Comparison of ENCODE assay signal across 18 cellular contexts in the genomic region with DNA sequence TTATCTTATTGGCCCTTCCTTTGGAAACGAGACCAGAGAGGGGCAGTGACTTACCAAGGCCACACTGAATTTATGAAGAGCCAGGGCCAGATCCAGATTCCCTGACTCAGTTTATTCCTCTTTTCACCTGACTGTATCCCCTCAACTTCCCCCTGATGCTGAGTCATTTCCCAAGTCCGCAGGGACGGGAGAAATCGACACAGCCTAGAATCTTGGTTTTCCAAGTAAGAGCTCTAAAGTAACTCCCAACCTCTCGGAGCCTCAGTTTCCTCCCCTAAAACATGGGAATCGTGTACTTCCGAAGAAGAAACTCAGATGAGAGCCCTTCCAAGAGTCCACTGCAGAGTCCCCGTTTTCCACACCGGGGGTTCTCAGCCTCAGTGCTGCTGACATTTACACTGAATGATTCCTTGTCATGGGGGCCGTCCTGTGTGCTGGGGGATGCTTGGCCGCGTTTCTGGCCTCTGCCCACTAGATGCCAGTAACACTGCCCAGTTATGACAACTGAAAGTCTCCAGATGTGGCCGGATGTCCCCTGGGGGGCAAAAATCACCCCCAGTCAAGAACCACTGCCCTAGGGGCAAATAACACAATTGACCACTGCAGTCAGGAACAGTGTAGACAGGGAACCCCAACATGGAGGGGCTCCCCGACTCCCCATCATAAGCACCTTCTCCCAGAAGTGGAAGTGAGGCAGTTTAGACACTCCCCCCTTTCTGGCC. TPM values are rescaled to one million over a fixed set of nuclear protein-coding genes. Genes with fewer than 3 reads are reported as not detected.
DNase-seq lines count a peak whose midpoint lies in the region; ATAC-seq, FAIRE-seq and TF ChIP-seq lines count a peak whose summit lies in the region.
"Had no signal": no experiment of that assay in that cellular context is flagged by ENCODE, and none has a peak within 500 bp of the region (broad histone marks: within the 10 kb centered on the region; RNA-seq: fewer than 3 reads in every experiment).

No MANE protein-coding gene starts in this region.

- POLR2A ChIA-PET in Panc1 (lab: Charles Lee) (no interaction called here), H1 (lab: Charles Lee; ENCODE audit: partially characterized antibody) (interaction anchor here (1.2 to 5.0 kb wide), 4 partner anchors 12 to 70 kb away, joined by 3 to 33 read pairs (median 8); a partner anchor contains a TSS)

- H2AFZ ChIP-seq in H1 (ENCODE audit: low read length), result no peak overlapping the region
- H2AFZ ChIP-seq in osteoblast (ENCODE audit: low read length), result no peak overlapping the region
- H2AFZ ChIP-seq: parathyroid adenoma had no signal

- peaks cover 4 to 14% of the 10 kb centered on the region in 2 experiments for H4K20me1 ChIP-seq in H1 (replicated peaks in 1 of 2; ENCODE audit: control insufficient read depth in 1 of 2, insufficient read depth in 2 of 2, low read length in 2 of 2)
- H4K20me1 ChIP-seq in osteoblast (ENCODE audit: insufficient read depth, low read length), result peaks cover 3% of the 10 kb centered on the region

- no peak overlapping the region for H4K91ac ChIP-seq in H1 (replicated peaks; ENCODE audit: insufficient read length, low read length)

- TF ChIP-seq RAD21 in H1 (IDR thresholded peaks at IDR 0.05 in 1 of 2, conservative IDR thresholded peaks at IDR 0.05 in 1 of 2; ENCODE audit: low read depth in 2 of 2, low read length in 2 of 2), result peak; percentile 20 to 38; a peak in 3 of 4 replicates

- in situ Hi-C loops in Panc1 (cut with HindIII; ENCODE audit: low pct_unique_long_range_greater_than_20kb, low sequenced_read_pairs), result no loop called here

- no peak overlapping the region for H3K14ac ChIP-seq in H1 (ENCODE audit: insufficient read length)

- H3K9me3 Mint-ChIP-seq in Calu3 (ENCODE audit: low read depth, unreplicated experiment), result no peaks in the 10 kb centered on the region
- H3K9me3 Mint-ChIP-seq in effector memory CD8-positive, alpha-beta T cell, result no peaks in the 10 kb centered on the region
- H3K9me3 Mint-ChIP-seq: activated T-helper 2 cell treated with anti-CD3 and anti-CD28 coated beads, Interferon-gamma antibody, Interleukin-2, Interleukin-4, amounts not matched to agents 10 μg/mL and 5 μg/mL and 100 μg/mL, durations not matched to agents 14 hours and 24 hours and 36 hours had no signal

- no peak for FAIRE-seq in H1 (lab: Jason Lieb, UNC)

- H3K9me3 ChIP-seq in Panc1 (ENCODE audit: control insufficient read depth, insufficient read depth, low read depth, low read length) (no peaks in the 10 kb centered on the region), H1 (ENCODE audit: insufficient read depth in 2 of 2, low read depth in 1 of 2, low read length in 1 of 2) (no peaks in the 10 kb centered on the region), osteoblast (ENCODE audit: low read depth, low read length) (no peaks in the 10 kb centered on the region)
- H3K9me3 ChIP-seq: esophagus squamous epithelium, MG63 had no signal

- H4K5ac ChIP-seq in H1 (ENCODE audit: insufficient read length, low read depth, low read length), result no peak overlapping the region

- H2BK12ac ChIP-seq in H1 (ENCODE audit: low read depth, low read length), result no peak overlapping the region

- no peak overlapping the region for H3K4me2 ChIP-seq in H1 (ENCODE audit: insufficient read depth in 1 of 2, low read depth in 2 of 2, low read length in 2 of 2)
- no peak overlapping the region for H3K4me2 ChIP-seq in osteoblast (ENCODE audit: insufficient read depth, low read length)

- no peak overlapping the region for H3K9ac ChIP-seq in H1 (replicated peaks in 1 of 4; ENCODE audit: extremely low read depth in 1 of 4, low read depth in 3 of 4, low read length in 3 of 4)
- H3K9ac ChIP-seq: parathyroid adenoma had no signal

- intact Hi-C loops in Calu3 (cut with micrococcal nuclease; ENCODE audit: unreplicated experiment), result no loop called here
- intact Hi-C loops in Panc1 (cut with micrococcal nuclease; ENCODE audit: unreplicated experiment), result no loop called here

- H2BK20ac ChIP-seq in H1 (ENCODE audit: low read length), result no peak overlapping the region

- H3K79me2 ChIP-seq in H1 (ENCODE audit: control insufficient read depth in 1 of 2, insufficient read depth in 2 of 2, low read length in 2 of 2) (no peaks in the 10 kb centered on the region), osteoblast (ENCODE audit: insufficient read depth, low read length) (no peaks in the 10 kb centered on the region)
- H3K79me2 ChIP-seq: parathyroid adenoma had no signal

- H3K4me3 ChIP-seq in Panc1 (ENCODE audit: low read depth in 2 of 2, low read length in 2 of 2), result no peak overlapping the region
- no peak overlapping the region for H3K4me3 ChIP-seq in H1 (ENCODE audit: extremely low read depth in 1 of 4, insufficient read depth in 2 of 4, low read depth in 3 of 4, low read length in 4 of 4)
- no peak overlapping the region for H3K4me3 ChIP-seq in osteoblast (ENCODE audit: insufficient read depth, low read length)
- H3K4me3 ChIP-seq: esophagus squamous epithelium, MG63 had no signal

- no peak overlapping the region for H3K4me3 Mint-ChIP-seq in Calu3 (ENCODE audit: low read depth, unreplicated experiment)
- H3K4me3 Mint-ChIP-seq in effector memory CD8-positive, alpha-beta T cell, result no peak overlapping the region

- H3K36me3 ChIP-seq in Panc1 (ENCODE audit: control insufficient read depth, insufficient read depth, low read length), result no peaks in the 10 kb centered on the region
- H3K36me3 ChIP-seq in H1 (ENCODE audit: control insufficient read depth in 2 of 4, insufficient read depth in 4 of 4, low read length in 3 of 4), result peaks cover 0 to 36% (median 11%) of the 10 kb centered on the region in 4 experiments; a peak in 7 of 8 replicates
- peaks cover 16% of the 10 kb centered on the region for H3K36me3 ChIP-seq in osteoblast (ENCODE audit: insufficient read depth, low read length)

- no peak for TF ChIP-seq POLR2A in H1 (IDR thresholded peaks at IDR 0.05; ENCODE audit: control extremely low read depth in 1 of 2, low read depth in 2 of 2, low read length in 2 of 2)

- no peak for TF ChIP-seq EP300 in H1 (IDR thresholded peaks at IDR 0.05; ENCODE audit: borderline replicate concordance in 1 of 2, low read depth in 2 of 2, low read length in 2 of 2)

- peaks cover 46% of the 10 kb centered on the region for H3K4me1 Mint-ChIP-seq in Calu3 (ENCODE audit: low read depth, unreplicated experiment)
- H3K4me1 Mint-ChIP-seq in effector memory CD8-positive, alpha-beta T cell (ENCODE audit: low read depth in 2 of 2), result no peaks in the 10 kb centered on the region

- TF ChIP-seq CTCF in Calu3 (IDR thresholded peaks at IDR 0.05; ENCODE audit: unreplicated experiment) (no peak), Panc1 (IDR thresholded peaks at IDR 0.05) (no peak; the same call in 1 of the 2 replicates), H1 (IDR thresholded peaks at IDR 0.05; ENCODE audit: control extremely low read depth in 1 of 3, insufficient read depth in 1 of 3, low read depth in 1 of 3, low read length in 3 of 3) (peak; percentile 34 to 46 (median 44); a peak in 3 of 4 replicates), osteoblast (IDR thresholded peaks at IDR 0.05; ENCODE audit: extremely low read depth, low read depth, low read length) (no peak)

- no peak overlapping the region for H2BK5ac ChIP-seq in H1 (ENCODE audit: low read depth, low read length)

- H3K4ac ChIP-seq in H1 (replicated peaks; ENCODE audit: insufficient read length, low read depth, low read length), result no peak overlapping the region

- H3K23ac ChIP-seq in H1 (ENCODE audit: insufficient read length), result no peak overlapping the region

- no peak overlapping the region for H3K18ac ChIP-seq in H1 (ENCODE audit: extremely low read depth, low read length)

- CTCF ChIA-PET in Calu3 (lab: Charles Lee), result interaction anchor here (1.0 to 4.5 kb wide), 2 partner anchors 9 to 14 kb away, joined by 3 to 46 read pairs; no protein-coding TSS in a partner anchor
- CTCF ChIA-PET in Panc1 (lab: Charles Lee), result interaction anchor here (0.9 kb wide), 1 partner anchor 90 kb away, joined by 3 read pairs; no protein-coding TSS in a partner anchor
- CTCF ChIA-PET in H1 (lab: Charles Lee; ENCODE audit: partially characterized antibody), result interaction anchor here (0.6 to 5.7 kb wide), 18 partner anchors 9 to 322 kb away, joined by 3 to 56 read pairs (median 4); a partner anchor contains a TSS

- H3K27me3 ChIP-seq in Panc1 (ENCODE audit: control insufficient read depth, insufficient read depth, low read length) (no peaks in the 10 kb centered on the region), H1 (replicated peaks in 1 of 4; ENCODE audit: control insufficient read depth in 3 of 4, extremely low read depth in 1 of 4, insufficient read depth in 3 of 4, low read length in 3 of 4) (no peaks in the 10 kb centered on the region), osteoblast (ENCODE audit: insufficient read depth, low read length) (peaks cover 3% of the 10 kb centered on the region)
- H3K27me3 ChIP-seq: esophagus squamous epithelium, MG63 had no signal

- no peaks in the 10 kb centered on the region for H3K23me2 ChIP-seq in H1 (ENCODE audit: low read depth, low read length)

- H3K27me3 Mint-ChIP-seq in Calu3 (ENCODE audit: unreplicated experiment), result no peaks in the 10 kb centered on the region
- H3K27me3 Mint-ChIP-seq in effector memory CD8-positive, alpha-beta T cell, result peaks cover 11% of the 10 kb centered on the region in 2 donors

- H4K8ac ChIP-seq in H1 (ENCODE audit: extremely low read depth, insufficient read depth, low read length), result no peak overlapping the region

- BruUV-seq in Calu3 (replicated peaks; lab: Mats Ljungman, UMichigan) (no TSS peak), Panc1 (replicated peaks; lab: Mats Ljungman, UMichigan) (no TSS peak)

- H3K36me3 Mint-ChIP-seq in Calu3 (ENCODE audit: insufficient read depth, unreplicated experiment), result peaks cover 56% of the 10 kb centered on the region
- no peaks in the 10 kb centered on the region for H3K36me3 Mint-ChIP-seq in effector memory CD8-positive, alpha-beta T cell (ENCODE audit: insufficient read depth)

- DNase-seq in Calu3 (no peak), Panc1 (ENCODE audit: low read depth, low spot score) (no peak), H1 (ENCODE audit: low read depth in 1 of 2, low spot score in 2 of 2) (peak in 1 of 2 experiments; percentile 56), osteoblast (ENCODE audit: insufficient read length, low spot score, missing footprints) (peak; percentile 60), UCSD-AML1 (lab: John Stamatoyannopoulos, UW; ENCODE audit: unreplicated experiment) (no peak), 8988T (no peak), A172 (ENCODE audit: low spot score) (no peak)
- DNase-seq in effector memory CD8-positive, alpha-beta T cell, result no peak
- DNase-seq: esophagus squamous epithelium; GF-D8; MG63; NCI-H187 treated with DMSO at 0.1 percent for 48 hours; SHP77 treated with DMSO at 0.1 percent for 48 hours; stimulated activated CD4-positive, alpha-beta T cell treated with anti-CD3 and anti-CD28 coated beads, Interleukin-2, amount 100 ng/mL, for 48 hours; T-helper 2 cell had no signal

- 83% methylated on average over 14 of the region's 14 CpGs; no CpG with 5 or more reads in 1 of the 2 experiments for WGBS in H1 (ENCODE audit: extremely low coverage in 1 of 2, insufficient coverage in 1 of 2, insufficient read length in 1 of 2, insufficient replicate concordance in 2 of 2, low coverage in 1 of 2, low lambda C conversion rate in 2 of 2, missing lambda C conversion rate in 1 of 2), 2 experiments

- no peak overlapping the region for H2BK120ac ChIP-seq in H1 (replicated peaks; ENCODE audit: low read depth, low read length)

- H2AK5ac ChIP-seq in H1 (ENCODE audit: low read depth, low read length), result no peak overlapping the region

- ATAC-seq in Panc1, result peak; percentile 52; the same call in 1 of the 2 replicates
- no peak for ATAC-seq in effector memory CD8-positive, alpha-beta T cell (replicated peaks)
- ATAC-seq: activated CD4-positive, CD25-positive, alpha-beta regulatory T cell treated with anti-CD3 and anti-CD28 coated beads, Interleukin-2, amount 50 U/mL, for 24 hours had no signal

- H3K79me1 ChIP-seq in H1 (ENCODE audit: low read depth, low read length), result no peaks in the 10 kb centered on the region

- H3K4me1 ChIP-seq in Panc1 (ENCODE audit: control insufficient read depth, insufficient read depth, low read length) (peaks cover 4% of the 10 kb centered on the region; the same call in 1 of the 2 replicates), H1 (replicated peaks in 1 of 4; ENCODE audit: control insufficient read depth in 3 of 4, insufficient read depth in 4 of 4, low read length in 3 of 4) (peaks cover 0 to 11% (median 6%) of the 10 kb centered on the region in 4 experiments; a peak in 5 of 7 replicates), osteoblast (ENCODE audit: insufficient read depth, low read length) (peaks cover 7% of the 10 kb centered on the region)
- H3K4me1 ChIP-seq: parathyroid adenoma had no signal

- H3K27ac ChIP-seq in Panc1 (ENCODE audit: low read length) (no peak overlapping the region), H1 (ENCODE audit: low read depth, low read length) (no peak overlapping the region), osteoblast (ENCODE audit: low read depth, low read length) (no peak overlapping the region)
- H3K27ac ChIP-seq: parathyroid adenoma had no signal

- no peak overlapping the region for H3K56ac ChIP-seq in H1 (replicated peaks; ENCODE audit: insufficient read length, low read depth, low read length)

- H3K27ac Mint-ChIP-seq in Calu3 (ENCODE audit: unreplicated experiment), result peak overlapping the region; percentile 100
- no peak overlapping the region for H3K27ac Mint-ChIP-seq in effector memory CD8-positive, alpha-beta T cell
- H3K27ac Mint-ChIP-seq: activated T-helper 2 cell treated with anti-CD3 and anti-CD28 coated beads, Interferon-gamma antibody, Interleukin-2, Interleukin-4, amounts not matched to agents 10 μg/mL and 5 μg/mL and 100 μg/mL, durations not matched to agents 14 hours and 24 hours and 36 hours had no signal

- H2BK15ac ChIP-seq in H1 (ENCODE audit: low read length), result no peak overlapping the region

RNA-seq across cellular contexts. Expression of a gene that starts 11.2 kb away (rescaled TPM):
- 60.8 and 73.0 TPM in 2 replicates for total RNA-seq in Calu3 (2022)
- total RNA-seq in Panc1 (2021; ENCODE audit: unreplicated experiment), result 31.4 TPM
- polyA plus RNA-seq in Panc1 (2012; ENCODE audit: insufficient read length), result 52.1 TPM
- total RNA-seq in H1 (2021; fragmentation: NEBNext Ultra II Directional; extraction: Animal tissue kit (Norgen Biotek cat#: 25700)), result 86.0 and 89.9 TPM in 2 replicates
- 124 and 229 TPM in 2 replicates for polyA plus RNA-seq in H1 (2011; rRNA removed)
- polyA plus RNA-seq in H1 (2011; cell fraction: cytosol; rRNA removed), result 146 TPM
- 185 TPM for polyA plus RNA-seq in H1 (2011; cell fraction: nucleus; rRNA removed)
- 52.9 to 98.2 TPM (median 88.2 TPM) in 4 replicates for polyA plus RNA-seq in H1 (2012, experiment 1 of 2)
- 88.4 TPM for polyA plus RNA-seq in H1 (2012, experiment 2 of 2)
- polyA plus RNA-seq in H1 (2013, experiment 1 of 2), result 83.0 TPM
- polyA plus RNA-seq in H1 (2013, experiment 2 of 2), result 81.8 TPM
- polyA minus RNA-seq in H1 (2011; rRNA and poly(A)+ RNA removed), result 13.0 and 20.1 TPM in 2 replicates
- 66.1 TPM for polyA minus RNA-seq in H1 (2011; cell fraction: cytosol; rRNA and poly(A)+ RNA removed)
- polyA minus RNA-seq in H1 (2011; cell fraction: nucleus; rRNA and poly(A)+ RNA removed), result 39.9 TPM
- total RNA-seq in osteoblast, result 82.5 and 91.6 TPM in 2 replicates
- 57.0 and 68.4 TPM in 2 replicates for total RNA-seq in A172 (2014; rRNA removed; shearing (Covaris generic))

RNA-seq across cellular contexts. Expression of a gene that starts 11.5 kb away (rescaled TPM):
- total RNA-seq in Calu3 (2022) (52.2 and 64.7 TPM in 2 replicates), Panc1 (2021; ENCODE audit: unreplicated experiment) (15.9 TPM), osteoblast (53.6 and 63.3 TPM in 2 replicates)
- 19.5 TPM for polyA plus RNA-seq in Panc1 (2012; ENCODE audit: insufficient read length)
- 22.6 and 23.6 TPM in 2 replicates for total RNA-seq in H1 (2021; fragmentation: NEBNext Ultra II Directional; extraction: Animal tissue kit (Norgen Biotek cat#: 25700))
- polyA plus RNA-seq in H1 (2011; rRNA removed), result 61.6 and 82.8 TPM in 2 replicates
- 53.6 TPM for polyA plus RNA-seq in H1 (2011; cell fraction: cytosol; rRNA removed)
- polyA plus RNA-seq in H1 (2011; cell fraction: nucleus; rRNA removed), result 57.3 TPM
- polyA plus RNA-seq in H1 (2012, experiment 1 of 2), result 20.0 to 33.4 TPM (median 31.7 TPM) in 4 replicates
- 46.9 TPM for polyA plus RNA-seq in H1 (2012, experiment 2 of 2)
- polyA plus RNA-seq in H1 (2013, experiment 1 of 2), result 21.6 TPM
- 21.2 TPM for polyA plus RNA-seq in H1 (2013, experiment 2 of 2)
- polyA minus RNA-seq in H1 (2011; rRNA and poly(A)+ RNA removed), result 15.3 and 16.1 TPM in 2 replicates
- 15.0 TPM for polyA minus RNA-seq in H1 (2011; cell fraction: cytosol; rRNA and poly(A)+ RNA removed)
- polyA minus RNA-seq in H1 (2011; cell fraction: nucleus; rRNA and poly(A)+ RNA removed), result 24.1 TPM
- total RNA-seq in A172 (2014; rRNA removed; shearing (Covaris generic)), result 37.3 and 48.1 TPM in 2 replicates

RNA-seq across cellular contexts. Expression of a gene that starts 20.8 kb away (rescaled TPM):
- total RNA-seq in Calu3 (2022) (19.6 and 19.8 TPM in 2 replicates), Panc1 (2021; ENCODE audit: unreplicated experiment) (32.7 TPM), osteoblast (22.7 and 25.0 TPM in 2 replicates)
- 53.2 TPM for polyA plus RNA-seq in Panc1 (2012; ENCODE audit: insufficient read length)
- 35.8 and 39.4 TPM in 2 replicates for total RNA-seq in H1 (2021; fragmentation: NEBNext Ultra II Directional; extraction: Animal tissue kit (Norgen Biotek cat#: 25700))
- 44.0 and 69.0 TPM in 2 replicates for polyA plus RNA-seq in H1 (2011; rRNA removed)
- 47.9 TPM for polyA plus RNA-seq in H1 (2011; cell fraction: cytosol; rRNA removed)
- polyA plus RNA-seq in H1 (2011; cell fraction: nucleus; rRNA removed), result 87.7 TPM
- polyA plus RNA-seq in H1 (2012, experiment 1 of 2), result 24.9 to 38.8 TPM (median 38.0 TPM) in 4 replicates
- 36.2 TPM for polyA plus RNA-seq in H1 (2012, experiment 2 of 2)
- polyA plus RNA-seq in H1 (2013, experiment 1 of 2), result 21.4 TPM
- 23.8 TPM for polyA plus RNA-seq in H1 (2013, experiment 2 of 2)
- polyA minus RNA-seq in H1 (2011; rRNA and poly(A)+ RNA removed), result 22.1 and 45.1 TPM in 2 replicates
- 20.6 TPM for polyA minus RNA-seq in H1 (2011; cell fraction: cytosol; rRNA and poly(A)+ RNA removed)
- polyA minus RNA-seq in H1 (2011; cell fraction: nucleus; rRNA and poly(A)+ RNA removed), result 27.7 TPM
- total RNA-seq in A172 (2014; rRNA removed; shearing (Covaris generic)), result 20.5 and 21.3 TPM in 2 replicates

Comparison
In these comparisons a context has a peak if more than half of its experiments do, and no peak if none do; other contexts are left out.
1. CTCF ChIP-seq: peak in H1 (3 of 3); none in Calu3 (single experiment), Panc1 (single experiment) and osteoblast (single experiment).